ENCODE assay signal across 25 cellular contexts in genomic region chr12:123001467-123001866, GRCh38. TPM values are rescaled to one million over a fixed set of nuclear protein-coding genes. Genes with fewer than 3 reads are reported as not detected.
DNase-seq lines count a peak whose midpoint lies in the region; ATAC-seq, FAIRE-seq and TF ChIP-seq lines count a peak whose summit lies in the region.
"Had no signal": no experiment of that assay in that cellular context is flagged by ENCODE, and none has a peak within 500 bp of the region (broad histone marks: within the 10 kb centered on the region; RNA-seq: fewer than 3 reads in every experiment).

No MANE protein-coding gene starts in this region.

- no peak for TF ChIP-seq CTCF in kidney (IDR thresholded peaks at IDR 0.05; ENCODE audit: borderline replicate concordance, extremely low read depth, insufficient read depth)

- peak overlapping the region in 8 of 11 experiments; percentile 74 to 99 (median 92); a peak in 16 of 22 replicates for H3K4me2 ChIP-seq in BLaER1 treated with 17β-estradiol and CSF1 and Interleukin-3, amounts not matched to agents 10 nM and 100 nM

- FAIRE-seq in small intestine (lab: Jason Lieb, UNC): no peak
- no peak for FAIRE-seq in kidney (lab: Jason Lieb, UNC)
- no peak for FAIRE-seq in GM12891 (lab: Jason Lieb, UNC)
- FAIRE-seq: A204.1, GM12878, GM19239 had no signal

- H3K4me3 ChIP-seq in BLaER1 treated with 17β-estradiol and CSF1 and Interleukin-3, amounts not matched to agents 10 nM and 100 nM: no peak overlapping the region
- H3K4me3 ChIP-seq in small intestine (ENCODE audit: low read depth in 1 of 2, low read length in 2 of 2) (no peak overlapping the region), kidney (ENCODE audit: low read length in 2 of 2) (no peak overlapping the region)
- H3K4me3 ChIP-seq: GM12878 had no signal

- intact Hi-C loops in left ventricle myocardium superior (cut with micrococcal nuclease): no loop called here
- intact Hi-C loops in Right ventricle myocardium superior (cut with DNase I): no loop called here
- intact Hi-C loops in left colon (cut with DNase I, micrococcal nuclease): no loop called here
- intact Hi-C loops in kidney (cut with DNase I): no loop called here

- H3K27ac ChIP-seq in BLaER1 treated with 17β-estradiol and CSF1 and Interleukin-3, amounts not matched to agents 10 nM and 100 nM: no peak overlapping the region
- no peak overlapping the region for H3K27ac ChIP-seq in small intestine (ENCODE audit: low read depth in 1 of 2, low read length in 1 of 2)
- H3K27ac ChIP-seq in kidney (ENCODE audit: low read depth in 2 of 2, low read length in 2 of 2): no peak overlapping the region

- H3K27me3 ChIP-seq in BLaER1 treated with 17β-estradiol and CSF1 and Interleukin-3, amounts not matched to agents 10 nM and 100 nM: peaks cover 0 to 5% (median 0%) of the 10 kb centered on the region in 11 experiments; a peak in 1 of 22 replicates
- no peaks in the 10 kb centered on the region for H3K27me3 ChIP-seq in small intestine (ENCODE audit: control insufficient read depth in 2 of 2, insufficient read depth in 2 of 2, low read length in 2 of 2)
- H3K27me3 ChIP-seq: BE2C had no signal

- H4K20me1 ChIP-seq in BLaER1 treated with 17β-estradiol and CSF1 and Interleukin-3, amounts not matched to agents 10 nM and 100 nM: peaks cover 0 to 57% (median 10%) of the 10 kb centered on the region in 11 experiments; a peak in 13 of 22 replicates

- peaks cover 16 to 43% (median 31%) of the 10 kb centered on the region in 10 experiments for H3K4me1 ChIP-seq in BLaER1 treated with 17β-estradiol and CSF1 and Interleukin-3, amounts not matched to agents 10 nM and 100 nM
- H3K4me1 ChIP-seq in small intestine (ENCODE audit: control insufficient read depth in 2 of 2, insufficient read depth in 1 of 2, low read depth in 1 of 2, low read length in 1 of 2) (no peaks in the 10 kb centered on the region), kidney (ENCODE audit: control insufficient read depth in 1 of 2, insufficient read depth in 1 of 2, low read depth in 1 of 2, low read length in 2 of 2) (peaks cover 0 to 3% of the 10 kb centered on the region in 2 donors)
- H3K4me1 ChIP-seq: BE2C had no signal

- no peak for TF ChIP-seq POLR2A in GM12891 (IDR thresholded peaks at IDR 0.05; ENCODE audit: low read depth, low read length)

- ATAC-seq in left ventricle myocardium superior (no peak), Right ventricle myocardium superior (ENCODE audit: poor library complexity) (no peak), left colon (peak; percentile 84)
- ATAC-seq: GM12878 had no signal

- peaks cover 0 to 39% (median 7%) of the 10 kb centered on the region in 11 experiments; a peak in 9 of 22 replicates for H3K36me3 ChIP-seq in BLaER1 treated with 17β-estradiol and CSF1 and Interleukin-3, amounts not matched to agents 10 nM and 100 nM
- H3K36me3 ChIP-seq in small intestine (ENCODE audit: control insufficient read depth in 2 of 2, insufficient read depth in 2 of 2, low read length in 2 of 2) (peaks cover 0 to 6% of the 10 kb centered on the region in 2 donors), kidney (ENCODE audit: control insufficient read depth in 1 of 2, insufficient read depth in 2 of 2, low read length in 2 of 2) (peaks cover 5 to 16% of the 10 kb centered on the region in 2 donors)
- H3K36me3 ChIP-seq: BE2C had no signal

- whole genome bisulfite sequencing in small intestine, 3 donors: 72 to 89% (median 82%) methylated on average over 3 of the region's 3 CpGs

- no peaks in the 10 kb centered on the region for H3K9me3 ChIP-seq in BLaER1 treated with 17β-estradiol and CSF1 and Interleukin-3, amounts not matched to agents 10 nM and 100 nM (replicated peaks in 1 of 11)
- no peaks in the 10 kb centered on the region for H3K9me3 ChIP-seq in small intestine (ENCODE audit: control insufficient read depth, low read depth)
- no peaks in the 10 kb centered on the region for H3K9me3 ChIP-seq in kidney (ENCODE audit: control insufficient read depth in 1 of 2, low read length in 2 of 2)
- H3K9me3 ChIP-seq: BE2C had no signal

- DNase-seq in left ventricle myocardium superior: peak; percentile 3
- no peak for DNase-seq in Right ventricle myocardium superior
- DNase-seq in left colon: no peak
- DNase-seq in small intestine: peak; percentile 31
- DNase-seq in kidney: no peak
- no peak for DNase-seq in activated CD4-positive, alpha-beta T cell treated with anti-CD3 and anti-CD28 coated beads for 48 hours
- DNase-seq in GM12891 (ENCODE audit: insufficient read length, low spot score): no peak
- DNase-seq: 8988T; ACHN; BE2C; C1 segment of cervical spinal cord; CD4-positive, alpha-beta memory T cell; CD4-positive, CD25-positive, alpha-beta regulatory T cell; COR-L47; DMS 273 treated with DMSO at 0.1 percent for 48 hours; DMS153; DMS53; DMS79; DND-41; EL; GDM1 had no signal

- peak overlapping the region in 1 of 11 experiments; percentile 49; a peak in 1 of 22 replicates for H3K9ac ChIP-seq in BLaER1 treated with 17β-estradiol and CSF1 and Interleukin-3, amounts not matched to agents 10 nM and 100 nM
- no peak overlapping the region for H3K9ac ChIP-seq in kidney (ENCODE audit: low read length in 2 of 2)

TF ChIP-seq in GM12891, 5 proteins besides CTCF, POLR2A, EP300 and RAD21:
- TF ChIP-seq PAX5 (IDR thresholded peaks at IDR 0.05; ENCODE audit: insufficient read depth, low read length, severe bottlenecking) (no peak), POU2F2 (IDR thresholded peaks at IDR 0.05; ENCODE audit: low read depth, low read length) (no peak), POLR2AphosphoS5 (IDR thresholded peaks at IDR 0.05; ENCODE audit: low read depth, low read length) (no peak), SPI1 (IDR thresholded peaks at IDR 0.05; ENCODE audit: low read depth, low read length) (no peak), TAF1 (IDR thresholded peaks at IDR 0.05; ENCODE audit: low read depth, low read length) (no peak)

RNA-seq across cellular contexts. Expression of gene ARL6IP4, which starts 21.0 kb away (rescaled TPM):
- total RNA-seq in left ventricle myocardium superior (181 TPM), Right ventricle myocardium superior (162 TPM), left colon (100 to 1,000 TPM; 136 to 158 TPM), kidney (168 TPM)
- polyA plus RNA-seq in small intestine (100 to 1,000 TPM; 268 to 434 (median 395) TPM), kidney (ENCODE audit: insufficient read depth, low read depth, low replicate concordance) (362 TPM)
- polyA plus RNA-seq in GM12891 (2012; ENCODE audit: low read depth, missing spikeins): 194 TPM

RNA-seq across cellular contexts. Expression of gene OGFOD2, which starts 26.4 kb away (rescaled TPM):
- total RNA-seq in left ventricle myocardium superior: 15.4 TPM
- 14.2 TPM for total RNA-seq in Right ventricle myocardium superior
- total RNA-seq in left colon: 10 to 100 TPM; 22.2 to 22.4 TPM
- polyA plus RNA-seq in small intestine: 10 to 100 TPM; 26.6 to 30.3 (median 28.2) TPM
- total RNA-seq in kidney: 22.9 TPM
- polyA plus RNA-seq in kidney (ENCODE audit: insufficient read depth, low read depth, low replicate concordance): 27.5 TPM
- polyA plus RNA-seq in GM12891 (2012; ENCODE audit: low read depth, missing spikeins): 14.0 TPM

RNA-seq across cellular contexts. Expression of gene ABCB9, which starts 35.2 kb away (rescaled TPM):
- total RNA-seq in left ventricle myocardium superior: 4.6 TPM
- total RNA-seq in Right ventricle myocardium superior: 3.9 TPM
- 1 to 10 TPM; 4.6 to 4.9 TPM for total RNA-seq in left colon
- 1 to 10 TPM; 2.5 to 6.6 (median 4.1) TPM for polyA plus RNA-seq in small intestine
- 7.6 TPM for total RNA-seq in kidney
- 4.6 TPM for polyA plus RNA-seq in kidney (ENCODE audit: insufficient read depth, low read depth, low replicate concordance)
- 1.3 TPM for polyA plus RNA-seq in GM12891 (2012; ENCODE audit: low read depth, missing spikeins)

Comparison
In these comparisons a context has a peak if more than half of its experiments do, and no peak if none do; other contexts are left out.
1. DNase-seq: peak in left ventricle myocardium superior (single experiment) and small intestine (single experiment); none in Right ventricle myocardium superior (single experiment), left colon (0 of 2), kidney (single experiment), activated CD4-positive, alpha-beta T cell treated with anti-CD3 and anti-CD28 coated beads for 48 hours (single experiment) and GM12891 (single experiment).